Comparison of ENCODE assay signal across 8 cellular contexts in genomic region chr3:150599611-150600297, GRCh38. TPM values are rescaled to one million over a fixed set of nuclear protein-coding genes. Genes with fewer than 3 reads are reported as not detected.
DNase-seq lines count a peak whose midpoint lies in the region; ATAC-seq and TF ChIP-seq lines count a peak whose summit lies in the region.

No MANE protein-coding gene starts in this region.

- DNase-seq in GM13976 (ENCODE audit: low spot score) (peak; percentile 37), HS-27A (ENCODE audit: low read depth) (peak; percentile 22), adrenal gland (peak in 6 of 7 donors; percentile 52 to 68 (median 62)), mesothelial cell of epicardium (ENCODE audit: low spot score in 2 of 2, unreplicated experiment in 2 of 2) (no peak), sciatic nerve (ENCODE audit: low spot score) (no peak), amniotic stem cell (lab: John Stamatoyannopoulos, UW) (no peak)
- no peak for DNase-seq in NK-92 treated with Interleukin-12 subunit alpha and Interleukin-12 subunit beta, amount 100 ng/mL, for 24 hours (lab: John Stamatoyannopoulos, UW)
- no peak for DNase-seq in CD8-positive, alpha-beta T cell

- CTCF ChIA-PET in CD8-positive, alpha-beta T cell (lab: Charles Lee), result no interaction called here

- peaks cover 18 to 23% of the 10 kb centered on the region in 2 donors for H3K4me1 ChIP-seq in adrenal gland (replicated peaks in 1 of 2)
- H3K4me1 ChIP-seq in CD8-positive, alpha-beta T cell (ENCODE audit: insufficient read depth, low read length), result peaks cover 9% of the 10 kb centered on the region

- TF ChIP-seq CTCF in GM13976 (IDR thresholded peaks at IDR 0.05; ENCODE audit: borderline replicate concordance, control extremely low read depth, extremely low read depth, insufficient read depth, missing control alignments) (no peak), adrenal gland (IDR thresholded peaks at IDR 0.05) (no peak), mesothelial cell of epicardium (IDR thresholded peaks at IDR 0.05; ENCODE audit: unreplicated experiment) (no peak)
- no peak for TF ChIP-seq CTCF in CD8-positive, alpha-beta T cell (IDR thresholded peaks at IDR 0.05)

- peaks cover 2% of the 10 kb centered on the region for H3K36me3 Mint-ChIP-seq in mesothelial cell of epicardium
- peaks cover 15% of the 10 kb centered on the region for H3K36me3 Mint-ChIP-seq in CD8-positive, alpha-beta T cell

- 59 to 66% (median 63%) methylated on average over 4 of the region's 4 CpGs for WGBS in adrenal gland, 4 donors

- TF ChIP-seq POLR2A in adrenal gland (IDR thresholded peaks at IDR 0.05), result peak in 1 of 2 donors; percentile 51

- peak overlapping the region in 3 of 5 donors; percentile 49 to 65 (median 51) for H3K27ac ChIP-seq in adrenal gland
- no peak overlapping the region for H3K27ac ChIP-seq in CD8-positive, alpha-beta T cell (ENCODE audit: low read depth, low read length)

- H3K9me3 Mint-ChIP-seq in mesothelial cell of epicardium, result no peaks in the 10 kb centered on the region
- no peaks in the 10 kb centered on the region for H3K9me3 Mint-ChIP-seq in CD8-positive, alpha-beta T cell

- POLR2A ChIA-PET in CD8-positive, alpha-beta T cell (lab: Charles Lee), result no interaction called here

- H3K36me3 ChIP-seq in adrenal gland (replicated peaks in 1 of 2), result no peaks in the 10 kb centered on the region
- no peaks in the 10 kb centered on the region for H3K36me3 ChIP-seq in CD8-positive, alpha-beta T cell (ENCODE audit: insufficient read depth, low read length)

- no peak overlapping the region for H3K4me3 Mint-ChIP-seq in mesothelial cell of epicardium
- no peak overlapping the region for H3K4me3 Mint-ChIP-seq in CD8-positive, alpha-beta T cell

- H3K9me3 ChIP-seq in adrenal gland (replicated peaks in 1 of 3), result no peaks in the 10 kb centered on the region
- no peaks in the 10 kb centered on the region for H3K9me3 ChIP-seq in CD8-positive, alpha-beta T cell (ENCODE audit: low read length)

- no peak overlapping the region for H3K4me3 ChIP-seq in adrenal gland
- no peak overlapping the region for H3K4me3 ChIP-seq in CD8-positive, alpha-beta T cell (ENCODE audit: low read depth, low read length)

- ATAC-seq in sciatic nerve, result no peak
- ATAC-seq in CD8-positive, alpha-beta T cell, result no peak

- peak overlapping the region; percentile 87 for H3K27ac Mint-ChIP-seq in mesothelial cell of epicardium
- H3K27ac Mint-ChIP-seq in CD8-positive, alpha-beta T cell, result no peak overlapping the region

- peaks cover 43% of the 10 kb centered on the region for H3K4me1 Mint-ChIP-seq in mesothelial cell of epicardium
- H3K4me1 Mint-ChIP-seq in CD8-positive, alpha-beta T cell (ENCODE audit: low read depth), result peaks cover 39% of the 10 kb centered on the region

- in situ Hi-C loops in GM13976 (cut with MboI; ENCODE audit: low sequenced_read_pairs, unreplicated experiment), result no loop called here

- no peaks in the 10 kb centered on the region for H3K27me3 ChIP-seq in adrenal gland
- no peaks in the 10 kb centered on the region for H3K27me3 ChIP-seq in CD8-positive, alpha-beta T cell (ENCODE audit: insufficient read depth, low read length)

- intact Hi-C loops in adrenal gland (cut with DNase I), result no loop called here
- intact Hi-C loops in sciatic nerve (cut with DNase I), result no loop called here
- intact Hi-C loops in CD8-positive, alpha-beta T cell (cut with DNase I, micrococcal nuclease), result loop anchor here in 1 of 2 experiments (5.0 to 10.0 kb wide), 2 partner anchors 265 to 787 kb away; partner anchors contain the start of gene RNF13

- no peaks in the 10 kb centered on the region for H3K27me3 Mint-ChIP-seq in mesothelial cell of epicardium (ENCODE audit: low read depth)
- no peaks in the 10 kb centered on the region for H3K27me3 Mint-ChIP-seq in CD8-positive, alpha-beta T cell (ENCODE audit: low read depth)

RNA-seq across cellular contexts. Expression of gene SELENOT, which starts 3.4 kb away (rescaled TPM):
- total RNA-seq in adrenal gland, result 100 to 1,000 TPM in 7 of 8 donors, 10 to 100 TPM in 1; 99.6 to 199 (median 151) TPM
- polyA plus RNA-seq in adrenal gland, result 100 to 1,000 TPM in 1 of 3 donors, 10 to 100 TPM in 2; 19.4 to 323 (median 25.6) TPM
- total RNA-seq in mesothelial cell of epicardium, result 43.6 to 51.0 TPM (median 49.2 TPM) in 3 replicates
- total RNA-seq in sciatic nerve, result 93.5 TPM
- total RNA-seq in CD8-positive, alpha-beta T cell, result 100 to 1,000 TPM; 130 to 139 TPM

RNA-seq across cellular contexts. Expression of gene EIF2A, which starts 53.2 kb away (rescaled TPM):
- total RNA-seq in adrenal gland (100 to 1,000 TPM in 3 of 8 donors, 10 to 100 TPM in 5; 70.0 to 178 (median 74.8) TPM), mesothelial cell of epicardium (56.8 to 60.7 TPM (median 60.6 TPM) in 3 replicates), sciatic nerve (70.9 TPM)
- 100 to 1,000 TPM in 1 of 3 donors, 10 to 100 TPM in 2; 62.3 to 115 (median 66.8) TPM for polyA plus RNA-seq in adrenal gland
- total RNA-seq in CD8-positive, alpha-beta T cell, result 100 to 1,000 TPM; 156 to 162 TPM

RNA-seq across cellular contexts. Expression of gene SERP1, which starts 53.5 kb away (rescaled TPM):
- total RNA-seq in adrenal gland (100 to 1,000 TPM; 117 to 580 (median 238) TPM), mesothelial cell of epicardium (84.1 to 86.5 TPM (median 85.8 TPM) in 3 replicates), sciatic nerve (72.3 TPM)
- 100 to 1,000 TPM in 1 of 3 donors, 10 to 100 TPM in 2; 47.0 to 234 (median 56.9) TPM for polyA plus RNA-seq in adrenal gland
- 100 to 1,000 TPM; 143 to 151 TPM for total RNA-seq in CD8-positive, alpha-beta T cell

Comparison
In these comparisons a context has a peak if more than half of its experiments do, and no peak if none do; other contexts are left out.
1. DNase-seq: peak in GM13976 (single experiment), HS-27A (single experiment) and adrenal gland (6 of 7); none in mesothelial cell of epicardium (0 of 2), NK-92 treated with Interleukin-12 subunit alpha and Interleukin-12 subunit beta, amount 100 ng/mL, for 24 hours (single experiment), sciatic nerve (single experiment), amniotic stem cell (single experiment) and CD8-positive, alpha-beta T cell (0 of 7).